ENCODE assay signal across 8 cellular contexts in the genomic region with DNA sequence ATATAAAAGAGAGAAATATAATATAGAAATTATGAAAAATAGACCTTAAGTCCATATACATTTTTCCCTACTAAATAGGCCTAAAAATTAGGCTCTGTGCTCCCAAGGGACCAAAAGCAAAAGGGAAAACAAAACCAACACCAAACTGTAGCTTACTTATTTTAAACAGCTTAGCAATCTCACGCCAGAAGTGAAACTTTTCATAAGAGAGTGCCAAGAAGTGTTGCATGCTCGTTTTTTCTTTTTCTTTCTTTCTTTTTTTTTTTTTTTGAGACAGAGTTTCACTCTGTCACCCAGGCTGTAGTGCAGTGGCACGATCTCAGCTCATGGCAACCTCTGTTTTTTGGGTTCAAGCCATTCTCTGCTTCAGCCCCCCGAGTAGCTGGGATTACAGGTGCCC.
A peak's percentile ranks its signal among the peaks of the same experiment; 100 is the strongest.
DNase-seq lines count a peak whose midpoint lies in the region; ATAC-seq lines count a peak whose summit lies in the region.
"Had no signal": no experiment of that assay in that cellular context is flagged by ENCODE, and none has a peak within 500 bp of the region (broad histone marks: within the 10 kb centered on the region; RNA-seq: fewer than 3 reads in every experiment).

No MANE protein-coding gene starts in this region.

- DNase-seq in memory B cell (ENCODE audit: low spot score in 2 of 2) (no peak), SIG-M5 treated with dmso at 0.1 percent for 504 hours (lab: John Stamatoyannopoulos, UW; ENCODE audit: unreplicated experiment) (no peak), kidney glomerular epithelial cell (lab: John Stamatoyannopoulos, UW) (no peak)
- DNase-seq in central memory CD4-positive, alpha-beta T cell, result no peak
- DNase-seq: NCI-H748 treated with DMSO at 0.1 percent for 48 hours had no signal

- H3K27me3 Mint-ChIP-seq in memory B cell, result no peaks in the 10 kb centered on the region

- H3K4me1 Mint-ChIP-seq in memory B cell, result peaks cover 4% of the 10 kb centered on the region

- no peak overlapping the region for H3K27ac Mint-ChIP-seq in memory B cell

- peaks cover 1% of the 10 kb centered on the region for H3K9me3 Mint-ChIP-seq in memory B cell

- peak overlapping the region; percentile 49 for H3K4me3 Mint-ChIP-seq in memory B cell

- H3K36me3 Mint-ChIP-seq in memory B cell, result peaks cover 1% of the 10 kb centered on the region

- peak; percentile 96 for ATAC-seq in GM18907 (IDR thresholded peaks at IDR 0.05; ENCODE audit: unreplicated experiment)
- peak; percentile 96 for ATAC-seq in GM21576 (IDR thresholded peaks at IDR 0.05; ENCODE audit: unreplicated experiment)
- ATAC-seq in HG03103 (IDR thresholded peaks at IDR 0.05; ENCODE audit: low read depth, unreplicated experiment), result peak; percentile 87
- peak; percentile 51 for ATAC-seq in memory B cell (ENCODE audit: low read depth)
